ENCODE assay signal across 29 cellular contexts in genomic region chr6:110093981-110094380, GRCh38.
"Had no signal": no experiment of that assay in that cellular context is flagged by ENCODE, and none has a peak within 500 bp of the region (broad histone marks: within the 10 kb centered on the region; RNA-seq: fewer than 3 reads in every experiment).

No MANE protein-coding gene starts in this region.

- H3K4me1 Mint-ChIP-seq: immature natural killer cell; memory B cell; naive B cell; stimulated activated naive CD8-positive, alpha-beta T cell treated with anti-CD3 and anti-CD28 coated beads, Interleukin-15, amount 100 ng/mL, for 72 hours had no signal

- H3K36me3 Mint-ChIP-seq: immature natural killer cell; memory B cell; natural killer cell treated with Interleukin-12 subunit alpha and Interleukin-12 subunit beta and Interleukin-15 and Interleukin-18, amount 100 ng/mL, for 72 hours had no signal

- H3K27ac Mint-ChIP-seq: effector memory CD8-positive, alpha-beta T cell; immature natural killer cell; memory B cell; natural killer cell treated with Interleukin-12 subunit alpha and Interleukin-12 subunit beta and Interleukin-15 and Interleukin-18, amount 100 ng/mL, for 72 hours; progenitor cell of endocrine pancreas; stimulated activated naive CD8-positive, alpha-beta T cell treated with anti-CD3 and anti-CD28 coated beads, Interleukin-15, amount 100 ng/mL, for 72 hours had no signal

- H3K9me3 Mint-ChIP-seq: effector memory CD8-positive, alpha-beta T cell; immature natural killer cell; memory B cell; naive B cell; natural killer cell treated with Interleukin-12 subunit alpha and Interleukin-12 subunit beta and Interleukin-15 and Interleukin-18, amount 100 ng/mL, for 72 hours; neural crest cell; stimulated activated naive CD8-positive, alpha-beta T cell treated with anti-CD3 and anti-CD28 coated beads, Interleukin-15, amount 100 ng/mL, for 72 hours had no signal

- H3K27me3 Mint-ChIP-seq: naive B cell; progenitor cell of endocrine pancreas; stimulated activated naive CD8-positive, alpha-beta T cell treated with anti-CD3 and anti-CD28 coated beads, Interleukin-15, amount 100 ng/mL, for 72 hours had no signal

- DNase-seq: cortex of kidney; effector memory CD8-positive, alpha-beta T cell; erythroblast; esophagus squamous epithelium; hypothalamus; immature natural killer cell; islet precursor cell; left ventricle myocardium superior; lower lobe of right lung; mucosa of descending colon; naive B cell; stimulated activated CD4-positive, alpha-beta T cell treated with anti-CD3 and anti-CD28 coated beads, Interleukin-12 subunit alpha, Interleukin-12 subunit beta, amount 100 ng/mL, for 4 hours; stimulated activated CD4-positive, alpha-beta T cell treated with anti-CD3 and anti-CD28 coated beads, Interleukin-1b, Interleukin-23, amount 100 ng/mL, for 48 hours; stimulated activated CD4-positive, alpha-beta T cell treated with anti-CD3 and anti-CD28 coated beads, Interleukin-4, amount 100 ng/mL, for 1 hour; stimulated activated CD8-positive, alpha-beta memory T cell treated with anti-CD3 and anti-CD28 coated beads, Interleukin-4, amount 100 ng/mL, for 48 hours; stimulated activated naive CD4-positive, alpha-beta T cell; stimulated activated naive CD8-positive, alpha-beta T cell treated with anti-CD3 and anti-CD28 coated beads, Interleukin-15, amount 100 ng/mL, for 72 hours; transverse colon had no signal

- H3K4me3 Mint-ChIP-seq: effector memory CD8-positive, alpha-beta T cell; immature natural killer cell; memory B cell; naive B cell; natural killer cell treated with Interleukin-12 subunit alpha and Interleukin-12 subunit beta and Interleukin-15 and Interleukin-18, amount 100 ng/mL, for 72 hours; neural crest cell; stimulated activated naive CD8-positive, alpha-beta T cell treated with anti-CD3 and anti-CD28 coated beads, Interleukin-15, amount 100 ng/mL, for 72 hours had no signal

- H3K4me1 ChIP-seq: parathyroid adenoma had no signal

- ATAC-seq: effector memory CD8-positive, alpha-beta T cell; left ventricle myocardium superior; lower lobe of right lung; mucosa of descending colon; natural killer cell treated with Interleukin-12 subunit alpha and Interleukin-12 subunit beta and Interleukin-15 and Interleukin-18, amount 100 ng/mL, for 72 hours; sciatic nerve; stimulated activated naive CD8-positive, alpha-beta T cell treated with anti-CD3 and anti-CD28 coated beads, Interleukin-15, amount 100 ng/mL, for 72 hours had no signal

- H3K27me3 ChIP-seq: esophagus squamous epithelium, neutrophil, right atrium auricular region, suprapubic skin, transverse colon, vagina had no signal

- H3K27ac ChIP-seq: esophagus squamous epithelium, lower lobe of right lung, neutrophil, parathyroid adenoma, right atrium auricular region, suprapubic skin, transverse colon, vagina had no signal

- H3K4me3 ChIP-seq: esophagus squamous epithelium, lower lobe of right lung, mucosa of descending colon, right atrium auricular region, smooth muscle cell, suprapubic skin, transverse colon, vagina had no signal

- H3K36me3 ChIP-seq: lower lobe of right lung, neutrophil, right atrium auricular region, suprapubic skin, transverse colon, vagina had no signal

- H3K9me3 ChIP-seq: esophagus squamous epithelium, lower lobe of right lung, mucosa of descending colon, neutrophil, right atrium auricular region, suprapubic skin, transverse colon, vagina had no signal
